Comparison of ENCODE assay signal across 23 cellular contexts in the genomic region with DNA sequence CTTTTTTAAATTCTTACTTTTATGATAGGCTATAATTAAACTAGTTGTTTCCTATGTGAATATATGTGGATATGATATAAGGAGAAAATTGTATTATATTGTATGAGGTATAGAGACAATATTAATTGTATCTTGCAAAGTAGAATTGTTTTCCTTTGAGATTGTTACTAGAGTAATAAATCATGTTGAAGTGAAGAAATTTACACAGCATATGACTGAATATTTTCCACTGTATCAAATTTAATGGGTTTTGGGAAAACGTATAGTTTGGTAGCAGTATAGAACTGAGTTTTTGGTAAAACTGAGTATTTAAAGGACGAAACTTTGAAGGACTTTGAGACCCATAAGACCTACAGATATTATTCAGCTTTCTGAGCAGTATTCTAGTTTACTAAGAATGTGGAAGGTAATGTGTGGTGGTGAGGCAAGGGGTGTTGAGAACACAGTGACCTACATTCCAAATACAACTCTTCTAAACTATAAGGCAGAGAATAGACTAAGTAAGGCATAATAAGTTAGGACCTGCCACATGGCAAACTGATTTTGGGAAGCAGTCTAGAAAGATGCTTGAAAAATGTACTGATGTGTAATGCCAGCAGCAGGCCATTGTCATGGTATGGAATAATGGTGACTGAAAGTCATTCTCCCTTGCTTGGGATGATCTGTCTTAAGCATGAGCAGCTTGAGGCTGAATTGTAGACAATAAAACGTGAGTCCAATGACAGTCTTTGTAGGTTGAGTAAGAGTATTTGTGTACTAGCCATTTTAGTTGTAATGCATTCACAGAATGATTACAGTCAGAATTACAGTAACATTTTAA. TPM values are rescaled to one million over a fixed set of nuclear protein-coding genes. Genes with fewer than 3 reads are reported as not detected.
DNase-seq lines count a peak whose midpoint lies in the region; ATAC-seq, FAIRE-seq and TF ChIP-seq lines count a peak whose summit lies in the region.
"Had no signal": no experiment of that assay in that cellular context is flagged by ENCODE, and none has a peak within 500 bp of the region (broad histone marks: within the 10 kb centered on the region; RNA-seq: fewer than 3 reads in every experiment).

No MANE protein-coding gene starts in this region.

- H3K27ac Mint-ChIP-seq in activated CD4-positive, alpha-beta T cell treated with anti-CD3 and anti-CD28 coated beads, Interleukin-2, amount 10 ng/mL, durations not matched to agents 24 days and 14 days: no peak overlapping the region
- H3K27ac Mint-ChIP-seq in astrocyte (ENCODE audit: unreplicated experiment): peak overlapping the region; percentile 35
- no peak overlapping the region for H3K27ac Mint-ChIP-seq in CD8-positive, alpha-beta T cell
- H3K27ac Mint-ChIP-seq: activated CD4-positive, alpha-beta T cell treated with anti-CD3 and anti-CD28 coated beads for 36 hours; activated naive CD8-positive, alpha-beta T cell treated with anti-CD3 and anti-CD28 coated beads, Interleukin-2, amount 50 U/mL, for 24 hours; activated T-helper 2 cell treated with anti-CD3 and anti-CD28 coated beads, Interferon-gamma antibody, Interleukin-2, Interleukin-4, amounts not matched to agents 10 μg/mL and 5 μg/mL and 100 μg/mL, durations not matched to agents 14 hours and 24 hours and 36 hours; naive thymus-derived CD8-positive, alpha-beta T cell had no signal

- no peak overlapping the region for H3K4me3 Mint-ChIP-seq in activated CD4-positive, alpha-beta T cell treated with anti-CD3 and anti-CD28 coated beads, Interleukin-2, amount 10 ng/mL, durations not matched to agents 24 days and 14 days
- H3K4me3 Mint-ChIP-seq in astrocyte (ENCODE audit: unreplicated experiment): no peak overlapping the region
- H3K4me3 Mint-ChIP-seq in CD8-positive, alpha-beta T cell: no peak overlapping the region
- H3K4me3 Mint-ChIP-seq: activated CD4-positive, alpha-beta T cell treated with anti-CD3 and anti-CD28 coated beads for 36 hours; activated naive CD8-positive, alpha-beta T cell treated with anti-CD3 and anti-CD28 coated beads, Interleukin-2, amount 50 U/mL, for 24 hours; naive thymus-derived CD8-positive, alpha-beta T cell had no signal

- peaks cover 12% of the 10 kb centered on the region for H3K4me1 Mint-ChIP-seq in activated CD4-positive, alpha-beta T cell treated with anti-CD3 and anti-CD28 coated beads, Interleukin-2, amount 10 ng/mL, durations not matched to agents 24 days and 14 days
- H3K4me1 Mint-ChIP-seq in astrocyte (ENCODE audit: low read depth, unreplicated experiment): peaks cover 58% of the 10 kb centered on the region
- H3K4me1 Mint-ChIP-seq in CD8-positive, alpha-beta T cell (ENCODE audit: low read depth): no peaks in the 10 kb centered on the region

- H2AFZ ChIP-seq in astrocyte (ENCODE audit: low read depth, low read length): peak overlapping the region; percentile 16
- H2AFZ ChIP-seq: parathyroid adenoma had no signal

- H4K20me1 ChIP-seq in astrocyte (ENCODE audit: insufficient read depth, low read length): no peaks in the 10 kb centered on the region

- H3K27me3 ChIP-seq in astrocyte (ENCODE audit: insufficient read depth, low read length) (no peaks in the 10 kb centered on the region), aorta (ENCODE audit: control insufficient read depth in 1 of 2, insufficient read depth in 2 of 2, low read length in 1 of 2) (no peaks in the 10 kb centered on the region)
- H3K27me3 ChIP-seq in CD8-positive, alpha-beta T cell (ENCODE audit: insufficient read depth, low read length): no peaks in the 10 kb centered on the region

- no peaks in the 10 kb centered on the region for H3K27me3 Mint-ChIP-seq in activated CD4-positive, alpha-beta T cell treated with anti-CD3 and anti-CD28 coated beads, Interleukin-2, amount 10 ng/mL, durations not matched to agents 24 days and 14 days
- no peaks in the 10 kb centered on the region for H3K27me3 Mint-ChIP-seq in astrocyte (ENCODE audit: low read depth, unreplicated experiment)
- no peaks in the 10 kb centered on the region for H3K27me3 Mint-ChIP-seq in CD8-positive, alpha-beta T cell (ENCODE audit: low read depth)
- H3K27me3 Mint-ChIP-seq: activated CD4-positive, alpha-beta T cell treated with anti-CD3 and anti-CD28 coated beads for 36 hours; activated naive CD8-positive, alpha-beta T cell treated with anti-CD3 and anti-CD28 coated beads, Interleukin-2, amount 50 U/mL, for 24 hours had no signal

- POLR2A ChIA-PET in CD8-positive, alpha-beta T cell (lab: Charles Lee): no interaction called here

- H3K4me3 ChIP-seq in astrocyte (ENCODE audit: insufficient read depth, low read depth, low read length): no peak overlapping the region
- no peak overlapping the region for H3K4me3 ChIP-seq in aorta (ENCODE audit: low read length in 2 of 2)
- H3K4me3 ChIP-seq in CD8-positive, alpha-beta T cell (ENCODE audit: low read depth, low read length): no peak overlapping the region

- H3K9ac ChIP-seq in astrocyte (ENCODE audit: low read length): peak overlapping the region; percentile 11
- H3K9ac ChIP-seq: parathyroid adenoma had no signal

- ATAC-seq in aorta (ENCODE audit: low FRiP score) (no peak), HG03521 (IDR thresholded peaks at IDR 0.05; ENCODE audit: unreplicated experiment) (no peak)
- ATAC-seq in CD8-positive, alpha-beta T cell: no peak
- ATAC-seq: activated CD4-positive, alpha-beta T cell treated with anti-CD3 and anti-CD28 coated beads for 36 hours; activated naive CD8-positive, alpha-beta T cell treated with anti-CD3 and anti-CD28 coated beads, Interleukin-2, amount 50 U/mL, for 24 hours; naive thymus-derived CD8-positive, alpha-beta T cell had no signal

- CTCF ChIA-PET in CD8-positive, alpha-beta T cell (lab: Charles Lee): no interaction called here

- no peaks in the 10 kb centered on the region for H3K36me3 ChIP-seq in astrocyte (ENCODE audit: insufficient read depth, low read length)
- no peaks in the 10 kb centered on the region for H3K36me3 ChIP-seq in aorta (ENCODE audit: control insufficient read depth in 1 of 2, insufficient read depth in 2 of 2, low read length in 1 of 2)
- no peaks in the 10 kb centered on the region for H3K36me3 ChIP-seq in CD8-positive, alpha-beta T cell (ENCODE audit: insufficient read depth, low read length)

- H3K36me3 Mint-ChIP-seq in activated CD4-positive, alpha-beta T cell treated with anti-CD3 and anti-CD28 coated beads, Interleukin-2, amount 10 ng/mL, durations not matched to agents 24 days and 14 days (ENCODE audit: low read depth): no peaks in the 10 kb centered on the region
- no peaks in the 10 kb centered on the region for H3K36me3 Mint-ChIP-seq in astrocyte (ENCODE audit: low read depth, unreplicated experiment)
- no peaks in the 10 kb centered on the region for H3K36me3 Mint-ChIP-seq in CD8-positive, alpha-beta T cell

- intact Hi-C loops in activated CD4-positive, alpha-beta T cell treated with anti-CD3 and anti-CD28 coated beads, Interleukin-2, amount 10 ng/mL, durations not matched to agents 24 days and 14 days (cut with micrococcal nuclease): no loop called here
- intact Hi-C loops in aorta (cut with DNase I): no loop called here
- intact Hi-C loops in CD8-positive, alpha-beta T cell (cut with DNase I, micrococcal nuclease): no loop called here

- H3K79me2 ChIP-seq in astrocyte (ENCODE audit: insufficient read depth, low read length): peaks cover 67% of the 10 kb centered on the region

- peak; percentile 10 for DNase-seq in activated CD4-positive, alpha-beta T cell treated with anti-CD3 and anti-CD28 coated beads, Interleukin-2, amount 10 ng/mL, durations not matched to agents 24 days and 14 days
- DNase-seq in activated CD4-positive, alpha-beta T cell treated with anti-CD3 and anti-CD28 coated beads, Interleukin-2, amount 50 U/mL, for 4 hours: no peak
- DNase-seq in astrocyte (ENCODE audit: low read depth): no peak
- peak; percentile 43 for DNase-seq in iris pigment epithelial cell (ENCODE audit: low read depth)
- DNase-seq in aorta: no peak
- DNase-seq in CD8-positive, alpha-beta T cell: no peak
- no peak for DNase-seq in putamen (ENCODE audit: low spot score)
- DNase-seq: activated CD4-positive, alpha-beta T cell treated with anti-CD3 and anti-CD28 coated beads for 36 hours; activated naive CD8-positive, alpha-beta T cell treated with anti-CD3 and anti-CD28 coated beads, Interleukin-2, amount 50 U/mL, for 24 hours; central memory CD4-positive, alpha-beta T cell; DND-41; mesendoderm; MM.1S; naive thymus-derived CD8-positive, alpha-beta T cell; NCI-H2171 treated with DMSO at 0.1 percent for 48 hours; NCI-H526 treated with DMSO at 0.1 percent for 48 hours; stimulated activated naive CD4-positive, alpha-beta T cell treated with Interleukin-2 at 50 U/mL for 16 hours; SW 1271; trophoblast cell had no signal

- peak; percentile 52 for FAIRE-seq in astrocyte (lab: Jason Lieb, UNC)

- H3K9me3 Mint-ChIP-seq in activated CD4-positive, alpha-beta T cell treated with anti-CD3 and anti-CD28 coated beads, Interleukin-2, amount 10 ng/mL, durations not matched to agents 24 days and 14 days: no peaks in the 10 kb centered on the region
- no peaks in the 10 kb centered on the region for H3K9me3 Mint-ChIP-seq in astrocyte (ENCODE audit: unreplicated experiment)
- H3K9me3 Mint-ChIP-seq in CD8-positive, alpha-beta T cell: no peaks in the 10 kb centered on the region
- H3K9me3 Mint-ChIP-seq: activated naive CD8-positive, alpha-beta T cell treated with anti-CD3 and anti-CD28 coated beads, Interleukin-2, amount 50 U/mL, for 24 hours; activated T-helper 2 cell treated with anti-CD3 and anti-CD28 coated beads, Interferon-gamma antibody, Interleukin-2, Interleukin-4, amounts not matched to agents 10 μg/mL and 5 μg/mL and 100 μg/mL, durations not matched to agents 14 hours and 24 hours and 36 hours had no signal

- H3K4me1 ChIP-seq in astrocyte (ENCODE audit: insufficient read depth, low read length) (peaks cover 9% of the 10 kb centered on the region), aorta (ENCODE audit: control insufficient read depth in 1 of 2, insufficient read depth in 2 of 2, low read length in 2 of 2) (peaks cover 2 to 3% of the 10 kb centered on the region in 2 donors)
- no peaks in the 10 kb centered on the region for H3K4me1 ChIP-seq in CD8-positive, alpha-beta T cell (ENCODE audit: insufficient read depth, low read length)

- WGBS in aorta, 2 donors: 63 to 64% methylated on average over 3 of the region's 3 CpGs

- TF ChIP-seq CTCF in astrocyte (IDR thresholded peaks at IDR 0.05; ENCODE audit: insufficient read depth, low read depth, low read length): no peak
- TF ChIP-seq CTCF in CD8-positive, alpha-beta T cell (IDR thresholded peaks at IDR 0.05): no peak

- H3K27ac ChIP-seq in astrocyte (ENCODE audit: low read depth, low read length) (peak overlapping the region; percentile 48), aorta (ENCODE audit: low read depth in 1 of 2, low read length in 2 of 2) (peak overlapping the region; percentile 6 to 43)
- H3K27ac ChIP-seq in CD8-positive, alpha-beta T cell (ENCODE audit: low read depth, low read length): no peak overlapping the region
- H3K27ac ChIP-seq: 22Rv1, parathyroid adenoma had no signal

- no peaks in the 10 kb centered on the region for H3K9me3 ChIP-seq in astrocyte (ENCODE audit: insufficient read depth, low read depth, low read length)
- no peaks in the 10 kb centered on the region for H3K9me3 ChIP-seq in aorta (ENCODE audit: control insufficient read depth, low read length)
- H3K9me3 ChIP-seq in CD8-positive, alpha-beta T cell (ENCODE audit: low read length): no peaks in the 10 kb centered on the region

- H3K4me2 ChIP-seq in astrocyte (ENCODE audit: low read length): peak overlapping the region; percentile 53

RNA-seq across cellular contexts. Expression of gene PKP4, which starts 29.6 kb away (rescaled TPM):
- 31.5 and 32.6 TPM in 2 replicates for total RNA-seq in activated CD4-positive, alpha-beta T cell treated with anti-CD3 and anti-CD28 coated beads, Interleukin-2, amount 10 ng/mL, durations not matched to agents 24 days and 14 days
- 34.0 and 38.4 TPM in 2 replicates for total RNA-seq in astrocyte
- 100 to 1,000 TPM in 1 of 2 donors, 10 to 100 TPM in 1; 53.3 to 128 TPM for total RNA-seq in aorta
- 10 to 100 TPM; 17.7 to 34.8 TPM for polyA plus RNA-seq in aorta
- total RNA-seq in CD8-positive, alpha-beta T cell: 1 to 10 TPM; 5.7 to 8.1 TPM

RNA-seq across cellular contexts. Expression of gene CCDC148, which starts 29.8 kb away (rescaled TPM):
- not detected in 2 replicates for total RNA-seq in activated CD4-positive, alpha-beta T cell treated with anti-CD3 and anti-CD28 coated beads, Interleukin-2, amount 10 ng/mL, durations not matched to agents 24 days and 14 days
- total RNA-seq in astrocyte (1.4 and 2.4 TPM in 2 replicates), aorta (1 to 10 TPM in 1 of 2 donors, under 1 TPM in 1; 0.52 to 1.6 TPM)
- polyA plus RNA-seq in aorta: under 1 TPM in 1 of 2 donors, not detected in 1; 0.41 TPM
- total RNA-seq in CD8-positive, alpha-beta T cell: not detected
- total RNA-seq: activated T-helper 2 cell treated with anti-CD3 and anti-CD28 coated beads, Interferon-gamma antibody, Interleukin-2, Interleukin-4, amounts not matched to agents 10 μg/mL and 5 μg/mL and 100 μg/mL, durations not matched to agents 14 hours and 24 hours and 36 hours; naive thymus-derived CD8-positive, alpha-beta T cell had no signal
- polyA plus RNA-seq: naive thymus-derived CD8-positive, alpha-beta T cell had no signal

Comparison
In these comparisons a context has a peak if more than half of its experiments do, and no peak if none do; other contexts are left out.
1. DNase-seq: peak in activated CD4-positive, alpha-beta T cell treated with anti-CD3 and anti-CD28 coated beads, Interleukin-2, amount 10 ng/mL, durations not matched to agents 24 days and 14 days (single experiment) and iris pigment epithelial cell (single experiment); none in activated CD4-positive, alpha-beta T cell treated with anti-CD3 and anti-CD28 coated beads, Interleukin-2, amount 50 U/mL, for 4 hours (0 of 2), astrocyte (single experiment), aorta (0 of 2), CD8-positive, alpha-beta T cell (0 of 7) and putamen (single experiment).